In the genomic region with DNA sequence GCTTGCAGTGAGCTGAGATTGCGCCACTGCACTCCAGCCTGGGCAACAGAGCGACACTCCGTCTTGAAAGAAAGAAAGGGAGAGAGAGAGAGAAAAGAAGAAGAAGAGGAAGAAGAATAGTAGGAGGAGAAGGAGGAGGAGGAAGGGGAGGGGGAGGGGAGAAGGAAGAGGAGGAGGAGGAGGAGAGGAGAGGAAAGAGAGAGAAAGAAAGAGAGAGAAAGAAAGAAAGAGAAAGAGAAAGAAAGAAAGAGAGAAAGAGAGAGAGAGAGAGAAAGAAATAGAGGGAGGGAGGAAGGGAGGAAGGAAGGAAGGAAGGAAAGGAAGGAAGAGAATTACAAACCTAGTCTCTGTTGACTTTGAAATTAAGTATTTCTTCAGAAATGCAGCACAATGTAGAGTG, we compare ENCODE assay signal across 33 cellular contexts.
"Had no signal": no experiment of that assay in that cellular context is flagged by ENCODE, and none has a peak within 500 bp of the region (broad histone marks: within the 10 kb centered on the region; RNA-seq: fewer than 3 reads in every experiment).

No MANE protein-coding gene starts in this region.

- H3K27me3 Mint-ChIP-seq: activated CD4-positive, alpha-beta memory T cell treated with anti-CD3 and anti-CD28 coated beads for 36 hours; activated CD4-positive, alpha-beta T cell treated with anti-CD3 and anti-CD28 coated beads for 36 hours; activated CD4-positive, alpha-beta T cell treated with anti-CD3 and anti-CD28 coated beads, Interleukin-2, amount 10 ng/mL, durations not matched to agents 24 days and 14 days; activated CD8-positive, alpha-beta memory T cell treated with anti-CD3 and anti-CD28 coated beads, Interleukin-2, amount 10 ng/mL, durations not matched to agents 7 days and 5 days; activated naive CD4-positive, alpha-beta T cell treated with anti-CD3 and anti-CD28 coated beads, Interleukin-2, amount 50 U/mL, for 24 hours; activated naive CD8-positive, alpha-beta T cell treated with anti-CD3 and anti-CD28 coated beads for 36 hours; activated naive CD8-positive, alpha-beta T cell treated with anti-CD3 and anti-CD28 coated beads, Interleukin-2, amount 50 U/mL, for 24 hours had no signal

- H3K36me3 Mint-ChIP-seq: activated CD4-positive, alpha-beta memory T cell treated with anti-CD3 and anti-CD28 coated beads for 36 hours; activated CD8-positive, alpha-beta memory T cell treated with anti-CD3 and anti-CD28 coated beads, Interleukin-2, amount 10 ng/mL, durations not matched to agents 7 days and 5 days; activated naive CD4-positive, alpha-beta T cell treated with anti-CD3 and anti-CD28 coated beads, Interleukin-2, amount 50 U/mL, for 24 hours; activated naive CD8-positive, alpha-beta T cell treated with anti-CD3 and anti-CD28 coated beads for 36 hours had no signal

- H3K9me3 ChIP-seq: adrenal gland, body of pancreas, colonic mucosa, esophagus squamous epithelium, gastroesophageal sphincter had no signal

- H3K36me3 ChIP-seq: adrenal gland, colonic mucosa, esophagus squamous epithelium, gastroesophageal sphincter, WERI-Rb-1 had no signal

- H3K27ac Mint-ChIP-seq: activated CD4-positive, alpha-beta memory T cell treated with anti-CD3 and anti-CD28 coated beads for 36 hours; activated CD4-positive, alpha-beta T cell treated with anti-CD3 and anti-CD28 coated beads for 36 hours; activated CD4-positive, alpha-beta T cell treated with anti-CD3 and anti-CD28 coated beads, Interleukin-2, amount 10 ng/mL, durations not matched to agents 24 days and 14 days; activated CD8-positive, alpha-beta memory T cell treated with anti-CD3 and anti-CD28 coated beads, Interleukin-2, amount 10 ng/mL, durations not matched to agents 7 days and 5 days; activated CD8-positive, alpha-beta T cell treated with anti-CD3 and anti-CD28 coated beads, Interleukin-2, amount 10 ng/mL, durations not matched to agents 7 days and 5 days; activated naive CD4-positive, alpha-beta T cell treated with anti-CD3 and anti-CD28 coated beads for 36 hours; activated naive CD4-positive, alpha-beta T cell treated with anti-CD3 and anti-CD28 coated beads, Interleukin-2, amount 50 U/mL, for 24 hours; activated naive CD8-positive, alpha-beta T cell treated with anti-CD3 and anti-CD28 coated beads for 36 hours; activated naive CD8-positive, alpha-beta T cell treated with anti-CD3 and anti-CD28 coated beads, Interleukin-2, amount 50 U/mL, for 24 hours; activated T-helper 1 cell treated with anti-CD3 and anti-CD28 coated beads, Interleukin-12 subunit alpha, Interleukin-12 subunit beta, Interleukin-2, Interleukin-4 antibody, amounts not matched to agents 30 ng/mL and 10 ng/mL and 1 ng/mL, durations not matched to agents 14 hours and 24 hours and 36 hours; activated T-helper 2 cell treated with anti-CD3 and anti-CD28 coated beads, Interferon-gamma antibody, Interleukin-2, Interleukin-4, amounts not matched to agents 10 μg/mL and 5 μg/mL and 100 μg/mL, durations not matched to agents 14 hours and 24 hours and 36 hours; T-helper 1 cell treated with Interleukin-12 subunit alpha and Interleukin-12 subunit beta and Interleukin-4 antibody, amounts not matched to agents 30 μg/mL and 1 μg/mL, for 36 hours; T-helper 2 cell treated with Interferon-gamma antibody and Interleukin-4, amounts not matched to agents 5 μg/mL and 100 μg/mL, for 36 hours had no signal

- ATAC-seq: activated CD4-positive, alpha-beta T cell treated with anti-CD3 and anti-CD28 coated beads for 36 hours; activated CD8-positive, alpha-beta memory T cell treated with anti-CD3 and anti-CD28 coated beads, Interleukin-2, amount 10 ng/mL, durations not matched to agents 7 days and 5 days; activated CD8-positive, alpha-beta T cell treated with anti-CD3 and anti-CD28 coated beads, Interleukin-2, amount 10 ng/mL, durations not matched to agents 7 days and 5 days; activated naive CD8-positive, alpha-beta T cell treated with anti-CD3 and anti-CD28 coated beads, Interleukin-2, amount 50 U/mL, for 24 hours; body of pancreas; gastroesophageal sphincter had no signal

- H3K9me3 Mint-ChIP-seq: activated CD4-positive, alpha-beta memory T cell treated with anti-CD3 and anti-CD28 coated beads for 36 hours; activated CD4-positive, alpha-beta T cell treated with anti-CD3 and anti-CD28 coated beads, Interleukin-2, amount 10 ng/mL, durations not matched to agents 24 days and 14 days; activated naive CD4-positive, alpha-beta T cell treated with anti-CD3 and anti-CD28 coated beads for 36 hours; activated naive CD4-positive, alpha-beta T cell treated with anti-CD3 and anti-CD28 coated beads, Interleukin-2, amount 50 U/mL, for 24 hours; activated naive CD8-positive, alpha-beta T cell treated with anti-CD3 and anti-CD28 coated beads, Interleukin-2, amount 50 U/mL, for 24 hours; activated T-helper 1 cell treated with anti-CD3 and anti-CD28 coated beads, Interleukin-12 subunit alpha, Interleukin-12 subunit beta, Interleukin-2, Interleukin-4 antibody, amounts not matched to agents 30 ng/mL and 10 ng/mL and 1 ng/mL, durations not matched to agents 14 hours and 24 hours and 36 hours; activated T-helper 2 cell treated with anti-CD3 and anti-CD28 coated beads, Interferon-gamma antibody, Interleukin-2, Interleukin-4, amounts not matched to agents 10 μg/mL and 5 μg/mL and 100 μg/mL, durations not matched to agents 14 hours and 24 hours and 36 hours; T-helper 1 cell treated with Interleukin-12 subunit alpha and Interleukin-12 subunit beta and Interleukin-4 antibody, amounts not matched to agents 30 μg/mL and 1 μg/mL, for 36 hours; T-helper 2 cell treated with Interferon-gamma antibody and Interleukin-4, amounts not matched to agents 5 μg/mL and 100 μg/mL, for 36 hours had no signal

- H3K4me1 ChIP-seq: colonic mucosa, gastroesophageal sphincter had no signal

- H3K4me3 Mint-ChIP-seq: activated CD4-positive, alpha-beta memory T cell treated with anti-CD3 and anti-CD28 coated beads for 36 hours; activated CD4-positive, alpha-beta T cell treated with anti-CD3 and anti-CD28 coated beads for 36 hours; activated CD4-positive, alpha-beta T cell treated with anti-CD3 and anti-CD28 coated beads, Interleukin-2, amount 10 ng/mL, durations not matched to agents 24 days and 14 days; activated CD8-positive, alpha-beta memory T cell treated with anti-CD3 and anti-CD28 coated beads, Interleukin-2, amount 10 ng/mL, durations not matched to agents 7 days and 5 days; activated CD8-positive, alpha-beta T cell treated with anti-CD3 and anti-CD28 coated beads, Interleukin-2, amount 10 ng/mL, durations not matched to agents 7 days and 5 days; activated naive CD4-positive, alpha-beta T cell treated with anti-CD3 and anti-CD28 coated beads for 36 hours; activated naive CD4-positive, alpha-beta T cell treated with anti-CD3 and anti-CD28 coated beads, Interleukin-2, amount 50 U/mL, for 24 hours; activated naive CD8-positive, alpha-beta T cell treated with anti-CD3 and anti-CD28 coated beads for 36 hours; activated naive CD8-positive, alpha-beta T cell treated with anti-CD3 and anti-CD28 coated beads, Interleukin-2, amount 50 U/mL, for 24 hours; activated T-helper 1 cell treated with anti-CD3 and anti-CD28 coated beads, Interleukin-12 subunit alpha, Interleukin-12 subunit beta, Interleukin-2, Interleukin-4 antibody, amounts not matched to agents 30 ng/mL and 10 ng/mL and 1 ng/mL, durations not matched to agents 14 hours and 24 hours and 36 hours; T-helper 1 cell treated with Interleukin-12 subunit alpha and Interleukin-12 subunit beta and Interleukin-4 antibody, amounts not matched to agents 30 μg/mL and 1 μg/mL, for 36 hours; T-helper 2 cell treated with Interferon-gamma antibody and Interleukin-4, amounts not matched to agents 5 μg/mL and 100 μg/mL, for 36 hours had no signal

- H3K27me3 ChIP-seq: adrenal gland, body of pancreas, colonic mucosa, esophagus squamous epithelium, gastroesophageal sphincter had no signal

- H3K4me3 ChIP-seq: adrenal gland, body of pancreas, colonic mucosa, esophagus squamous epithelium, gastroesophageal sphincter had no signal

- DNase-seq: activated CD4-positive, alpha-beta memory T cell treated with anti-CD3 and anti-CD28 coated beads for 36 hours; activated CD4-positive, alpha-beta T cell treated with anti-CD3 and anti-CD28 coated beads for 36 hours; activated CD4-positive, alpha-beta T cell treated with anti-CD3 and anti-CD28 coated beads, Interleukin-2, amount 10 ng/mL, durations not matched to agents 24 days and 14 days; activated CD4-positive, CD25-positive, alpha-beta regulatory T cell; activated CD4-positive, CD25-positive, alpha-beta regulatory T cell treated with anti-CD3 and anti-CD28 coated beads, Interleukin-2, amount 50 U/mL, for 72 hours; activated CD8-positive, alpha-beta memory T cell treated with anti-CD3 and anti-CD28 coated beads, Interleukin-2, amount 10 ng/mL, durations not matched to agents 7 days and 5 days; activated CD8-positive, alpha-beta memory T cell treated with anti-CD3 and anti-CD28 coated beads, Interleukin-2, amount 50 U/mL, for 4 hours; activated CD8-positive, alpha-beta T cell treated with anti-CD3 and anti-CD28 coated beads, Interleukin-2, amount 10 ng/mL, durations not matched to agents 7 days and 5 days; activated effector memory CD4-positive, alpha-beta T cell treated with anti-CD3 and anti-CD28 coated beads, Interleukin-2, amount 50 U/mL, for 16 hours; activated naive CD4-positive, alpha-beta T cell treated with anti-CD3 and anti-CD28 coated beads for 36 hours; activated naive CD8-positive, alpha-beta T cell treated with anti-CD3 and anti-CD28 coated beads for 36 hours; activated naive CD8-positive, alpha-beta T cell treated with anti-CD3 and anti-CD28 coated beads, Interleukin-2, amount 50 U/mL, for 24 hours; activated T-cell treated with anti-CD3 and anti-CD28 coated beads, Interleukin-2, amount 50 U/mL, for 1 hour; activated T-cell treated with anti-CD3 and anti-CD28 coated beads, Interleukin-2, amount 50 U/mL, for 48 hours; adrenal gland; amygdala; aorta; caudate nucleus; cerebellar nuclear complex; effector CD8-positive, alpha-beta T cell; esophagus squamous epithelium; foreskin melanocyte; T1000; WERI-Rb-1 had no signal

- H3K27ac ChIP-seq: adrenal gland, body of pancreas, colonic mucosa, epithelial cell of prostate, esophagus squamous epithelium, gastroesophageal sphincter, WERI-Rb-1 had no signal
